8 cellular contexts compared by ENCODE assay signal in the genomic region with DNA sequence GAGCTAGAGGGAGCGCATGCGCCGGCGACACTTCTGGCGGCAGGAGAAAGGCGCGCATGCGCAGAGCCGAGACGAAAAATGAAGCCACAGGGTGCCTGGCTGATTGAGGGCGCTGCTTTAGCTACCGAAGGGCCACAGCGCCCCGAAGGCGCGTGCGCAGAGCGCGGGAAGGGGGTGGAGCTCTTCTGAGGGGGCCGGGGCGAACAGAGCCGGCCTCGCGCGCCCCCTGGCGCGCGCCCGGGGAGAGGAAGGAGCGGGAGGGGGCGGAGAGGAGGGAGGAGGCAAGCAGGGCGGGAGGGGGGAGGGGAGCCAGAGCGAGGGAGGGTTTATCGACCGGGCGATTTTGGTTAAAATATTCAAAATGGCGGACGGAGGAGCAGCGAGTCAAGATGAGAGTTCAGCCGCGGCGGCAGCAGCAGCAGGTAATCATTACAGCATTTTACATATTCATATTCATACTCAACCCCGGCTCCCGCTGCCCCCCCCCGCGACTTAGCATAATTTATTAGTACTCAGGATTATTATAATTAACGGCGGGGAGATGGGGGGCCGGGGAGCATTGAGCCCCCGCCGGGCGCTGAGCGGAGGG.
A peak's percentile ranks its signal among the peaks of the same experiment; 100 is the strongest.
DNase-seq lines count a peak whose midpoint lies in the region; ATAC-seq, FAIRE-seq and TF ChIP-seq lines count a peak whose summit lies in the region.

A gene (plus strand): TSS at position 350 of the 589 bp plus-strand sequence. CDS start 12 bp downstream, at position 362.

- DNase-seq in AG10803 (ENCODE audit: low read depth) (peak; percentile 95), NCI-H345 treated with DMSO at 0.1 percent for 48 hours (lab: John Stamatoyannopoulos, UW; ENCODE audit: unreplicated experiment) (peak; percentile 97)
- peak; percentile 99 for DNase-seq in activated CD4-positive, CD25-positive, alpha-beta regulatory T cell treated with anti-CD3 and anti-CD28 coated beads, Interleukin-2, amount 50 U/mL, for 16 hours (ENCODE audit: low read depth, low spot score)
- DNase-seq in central memory CD8-positive, alpha-beta T cell (ENCODE audit: low spot score in 2 of 2) = peak; percentile 94 to 97
- DNase-seq in stimulated activated CD4-positive, alpha-beta T cell treated with anti-CD3 and anti-CD28 coated beads, Interleukin-12 subunit alpha, Interleukin-12 subunit beta, amount 100 ng/mL, for 4 hours = peak; percentile 99

- TF ChIP-seq CTCF in AG10803 (conservative IDR thresholded peaks at IDR 0.05; ENCODE audit: low read length) = peak; percentile 45

- H3K27ac Mint-ChIP-seq in central memory CD8-positive, alpha-beta T cell (ENCODE audit: low read depth) = peak within 1 kb of the TSS; percentile 88

- FAIRE-seq in islet of Langerhans (lab: Jason Lieb, UNC) = peak; percentile 56

- H3K36me3 Mint-ChIP-seq in central memory CD8-positive, alpha-beta T cell (ENCODE audit: insufficient read depth) = peaks cover 16% of the 10 kb centered on the region

- peaks cover 45% of the 10 kb centered on the region for H3K4me1 Mint-ChIP-seq in central memory CD8-positive, alpha-beta T cell

- peak within 1 kb of the TSS; percentile 94 for H3K4me3 Mint-ChIP-seq in central memory CD8-positive, alpha-beta T cell

- ATAC-seq in GM19025 (IDR thresholded peaks at IDR 0.05; ENCODE audit: low read depth, unreplicated experiment) = peak; percentile 51
- peak; percentile 62 for ATAC-seq in HG03342 (IDR thresholded peaks at IDR 0.05; ENCODE audit: unreplicated experiment)
- peak; percentile 75 for ATAC-seq in central memory CD8-positive, alpha-beta T cell (replicated peaks; ENCODE audit: extremely low read depth, poor library complexity, severe bottlenecking)

- no peaks in the 10 kb centered on the region for H3K27me3 Mint-ChIP-seq in central memory CD8-positive, alpha-beta T cell

- no peaks in the 10 kb centered on the region for H3K9me3 Mint-ChIP-seq in central memory CD8-positive, alpha-beta T cell

- H3K4me3 ChIP-seq in AG10803 (ENCODE audit: low read length) = peak within 1 kb of the TSS; percentile 95

Comparison
In these comparisons a context has a peak if more than half of its experiments do, and no peak if none do; other contexts are left out.
1. Peak in every context shown above with its lines: DNase-seq, ATAC-seq and H3K4me3 ChIP-seq.